Comparison of ENCODE assay signal across 8 cellular contexts in genomic region chr20:43942661-43943285, GRCh38.
DNase-seq lines count a peak whose midpoint lies in the region; ATAC-seq and TF ChIP-seq lines count a peak whose summit lies in the region.

No MANE protein-coding gene starts in this region.

- no peak overlapping the region for H3K4me3 ChIP-seq in astrocyte of the spinal cord (ENCODE audit: low read depth, low read length)
- H3K4me3 ChIP-seq in parathyroid adenoma (ENCODE audit: low read depth, low read length): no peak overlapping the region

- no peak overlapping the region for H3K9ac ChIP-seq in parathyroid adenoma

- peak overlapping the region; percentile 34 for H3K27ac ChIP-seq in parathyroid adenoma

- H3K36me3 ChIP-seq in parathyroid adenoma (ENCODE audit: control insufficient read depth, insufficient read depth, low read length): no peaks in the 10 kb centered on the region

- TF ChIP-seq CTCF in astrocyte of the spinal cord (IDR thresholded peaks at IDR 0.05; ENCODE audit: low read depth, low read length) (no peak), parathyroid adenoma (IDR thresholded peaks at IDR 0.05) (no peak)

- no peaks in the 10 kb centered on the region for H3K79me2 ChIP-seq in parathyroid adenoma

- DNase-seq in NK-92 treated with Interleukin-12 subunit alpha and Interleukin-12 subunit beta, amount 100 ng/mL, for 24 hours (lab: John Stamatoyannopoulos, UW): peak; percentile 27
- DNase-seq in NK-92 (lab: John Stamatoyannopoulos, UW; ENCODE audit: unreplicated experiment) (no peak), NCI-H510A treated with DMSO at 0.1 percent for 48 hours (lab: John Stamatoyannopoulos, UW) (peak; percentile 66), astrocyte of the spinal cord (ENCODE audit: low read depth, low spot score) (peak; percentile 84), iPS-NIHi7 (ENCODE audit: extremely low spot score) (no peak)
- DNase-seq in effector CD4-positive, alpha-beta T cell: no peak

- H3K4me1 ChIP-seq in parathyroid adenoma: peaks cover 23% of the 10 kb centered on the region

- ATAC-seq in GM21786 (IDR thresholded peaks at IDR 0.05; ENCODE audit: unreplicated experiment): peak; percentile 61

- in situ Hi-C loops in astrocyte of the spinal cord (cut with HindIII; ENCODE audit: low sequenced_read_pairs): no loop called here

- H3K4me2 ChIP-seq in parathyroid adenoma (ENCODE audit: low read length): no peak overlapping the region

- no peaks in the 10 kb centered on the region for H3K9me3 ChIP-seq in parathyroid adenoma (ENCODE audit: control insufficient read depth, low read length)

- H2AFZ ChIP-seq in parathyroid adenoma: no peak overlapping the region

- no peaks in the 10 kb centered on the region for H3K27me3 ChIP-seq in parathyroid adenoma (ENCODE audit: control insufficient read depth, insufficient read depth, low read length)

Comparison
In these comparisons a context has a peak if more than half of its experiments do, and no peak if none do; other contexts are left out.
1. DNase-seq: peak in NK-92 treated with Interleukin-12 subunit alpha and Interleukin-12 subunit beta, amount 100 ng/mL, for 24 hours (single experiment), NCI-H510A treated with DMSO at 0.1 percent for 48 hours (single experiment) and astrocyte of the spinal cord (single experiment); none in NK-92 (single experiment), effector CD4-positive, alpha-beta T cell (single experiment) and iPS-NIHi7 (single experiment).